ENCODE assay signal across 8 cellular contexts in the genomic region with DNA sequence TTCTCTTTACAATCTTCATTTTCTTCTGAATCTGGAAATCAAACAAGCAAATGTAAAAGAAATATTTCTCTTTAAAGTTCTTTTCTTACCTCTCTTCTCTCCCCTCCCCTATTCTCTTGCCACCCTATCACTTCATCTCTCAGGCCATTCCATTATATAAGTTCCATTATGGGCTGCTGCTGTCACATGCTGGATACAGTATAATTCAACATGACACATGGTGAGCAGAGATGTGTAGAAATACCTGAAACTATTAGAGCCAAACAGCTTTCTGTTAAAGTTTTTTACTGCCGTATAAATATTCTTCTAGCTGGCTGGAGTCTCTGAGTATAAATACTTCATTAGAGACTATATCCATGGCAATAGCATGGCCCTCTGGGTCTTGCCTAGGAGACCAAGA.
"Had no signal": no experiment of that assay in that cellular context is flagged by ENCODE, and none has a peak within 500 bp of the region (broad histone marks: within the 10 kb centered on the region; RNA-seq: fewer than 3 reads in every experiment).

No MANE protein-coding gene starts in this region.

- H3K27ac ChIP-seq: GM23248, HL-60, KMS-11 had no signal

- H2AFZ ChIP-seq: GM23248 had no signal

- H3K4me2 ChIP-seq: KMS-11 had no signal

- H3K4me3 ChIP-seq: GM23248 had no signal

- DNase-seq: GM23248, GOT3, H9, HCEC 1CT, IMR-90, KBM-7 had no signal

- H3K9ac ChIP-seq: GM23248, KMS-11 had no signal
